ENCODE assay signal across 8 cellular contexts in genomic region chr2:26246818-26247217, GRCh38. TPM values are rescaled to one million over a fixed set of nuclear protein-coding genes. Genes with fewer than 3 reads are reported as not detected.
DNase-seq lines count a peak whose midpoint lies in the region; ATAC-seq, FAIRE-seq and TF ChIP-seq lines count a peak whose summit lies in the region.

No MANE protein-coding gene starts in this region.

- ATAC-seq in central memory CD8-positive, alpha-beta T cell (replicated peaks; ENCODE audit: extremely low read depth, poor library complexity, severe bottlenecking), result no peak
- no peak for ATAC-seq in HG03342 (IDR thresholded peaks at IDR 0.05; ENCODE audit: unreplicated experiment)

- H3F3A ChIP-seq in PC-9 (ENCODE audit: insufficient read depth, low read depth), result peaks cover 18% of the 10 kb centered on the region

- no peaks in the 10 kb centered on the region for H3K36me3 ChIP-seq in PC-9 (ENCODE audit: low read depth)
- no peaks in the 10 kb centered on the region for H3K36me3 ChIP-seq in parathyroid adenoma (ENCODE audit: control insufficient read depth, insufficient read depth, low read length)

- H3K9me3 ChIP-seq in PC-9 (ENCODE audit: insufficient read depth, low read depth) (no peaks in the 10 kb centered on the region), parathyroid adenoma (ENCODE audit: control insufficient read depth, low read length) (no peaks in the 10 kb centered on the region)

- peak overlapping the region; percentile 12; the same call in 1 of the 2 replicates for H3K4me3 ChIP-seq in PC-9
- H3K4me3 ChIP-seq in parathyroid adenoma (ENCODE audit: low read depth, low read length), result no peak overlapping the region

- peaks cover 92% of the 10 kb centered on the region for H3K79me2 ChIP-seq in PC-9 (ENCODE audit: low read depth)
- peaks cover 68% of the 10 kb centered on the region for H3K79me2 ChIP-seq in parathyroid adenoma

- H3K27me3 Mint-ChIP-seq in central memory CD8-positive, alpha-beta T cell, result no peaks in the 10 kb centered on the region

- H3K9me3 Mint-ChIP-seq in central memory CD8-positive, alpha-beta T cell, result no peaks in the 10 kb centered on the region

- H4K20me1 ChIP-seq in PC-9 (ENCODE audit: insufficient read depth), result peaks cover 7% of the 10 kb centered on the region

- peaks cover 22% of the 10 kb centered on the region for H3K36me3 Mint-ChIP-seq in central memory CD8-positive, alpha-beta T cell (ENCODE audit: insufficient read depth)

- intact Hi-C loops in PC-9 (cut with micrococcal nuclease; ENCODE audit: unreplicated experiment), result loop anchor here (10.0 kb wide), 1 partner anchor 328 kb away; no protein-coding TSS in a partner anchor

- CTCF ChIA-PET in PC-9 (lab: Charles Lee), result no interaction called here

- H3K4me1 Mint-ChIP-seq in central memory CD8-positive, alpha-beta T cell, result peaks cover 44% of the 10 kb centered on the region

- H3K4me2 ChIP-seq in PC-9 (peak overlapping the region; percentile 87), parathyroid adenoma (ENCODE audit: low read length) (peak overlapping the region; percentile 73)

- BruUV-seq in PC-9 (replicated peaks; lab: Mats Ljungman, UMichigan), result no TSS peak

- H3K27ac Mint-ChIP-seq in central memory CD8-positive, alpha-beta T cell (ENCODE audit: low read depth), result no peak overlapping the region

- no peak for TF ChIP-seq POLR2A in GM12891 (IDR thresholded peaks at IDR 0.05; ENCODE audit: low read depth, low read length)

- peak overlapping the region; percentile 100 for H3K4me3 Mint-ChIP-seq in central memory CD8-positive, alpha-beta T cell

- DNase-seq in GM12891 (ENCODE audit: insufficient read length, low spot score) (no peak), PC-9 (no peak), DMS53 (lab: John Stamatoyannopoulos, UW) (no peak), Ammon's horn (ENCODE audit: low spot score) (no peak)
- DNase-seq in central memory CD8-positive, alpha-beta T cell (ENCODE audit: low spot score in 2 of 2), result no peak
- no peak for DNase-seq in activated CD4-positive, CD25-positive, alpha-beta regulatory T cell (lab: John Stamatoyannopoulos, UW)

- H3K27me3 ChIP-seq in PC-9 (ENCODE audit: insufficient read depth, low read depth), result no peaks in the 10 kb centered on the region
- H3K27me3 ChIP-seq in parathyroid adenoma (ENCODE audit: control insufficient read depth, insufficient read depth, low read length), result no peaks in the 10 kb centered on the region

- no peaks in the 10 kb centered on the region for H3K9me2 ChIP-seq in PC-9 (ENCODE audit: insufficient read depth)

- H2AFZ ChIP-seq in PC-9, result no peak overlapping the region
- no peak overlapping the region for H2AFZ ChIP-seq in parathyroid adenoma

- POLR2A ChIA-PET in PC-9 (lab: Charles Lee; ENCODE audit: unreplicated experiment), result no interaction called here

- peaks cover 22% of the 10 kb centered on the region for H3K4me1 ChIP-seq in PC-9 (replicated peaks; ENCODE audit: insufficient read depth)
- peaks cover 6% of the 10 kb centered on the region for H3K4me1 ChIP-seq in parathyroid adenoma

- FAIRE-seq in GM12891 (lab: Jason Lieb, UNC), result peak; percentile 16

- no peak for TF ChIP-seq CTCF in PC-9 (conservative IDR thresholded peaks at IDR 0.05)
- TF ChIP-seq CTCF in parathyroid adenoma (IDR thresholded peaks at IDR 0.05), result no peak

- H3K27ac ChIP-seq in PC-9, result no peak overlapping the region
- no peak overlapping the region for H3K27ac ChIP-seq in parathyroid adenoma

- H3K9ac ChIP-seq in parathyroid adenoma, result no peak overlapping the region

TF ChIP-seq in GM12891, 5 proteins besides CTCF, POLR2A, EP300 and RAD21:
- TF ChIP-seq SPI1 (IDR thresholded peaks at IDR 0.05; ENCODE audit: low read depth, low read length), result no peak
- TF ChIP-seq PAX5 (IDR thresholded peaks at IDR 0.05; ENCODE audit: insufficient read depth, low read length, severe bottlenecking), result no peak
- no peak for TF ChIP-seq TAF1 (IDR thresholded peaks at IDR 0.05; ENCODE audit: low read depth, low read length)
- TF ChIP-seq POU2F2 (IDR thresholded peaks at IDR 0.05; ENCODE audit: low read depth, low read length), result no peak

RNA-seq across cellular contexts. Expression of gene HADHB, which starts 2.1 kb away (rescaled TPM):
- polyA plus RNA-seq in GM12891 (2012; ENCODE audit: low read depth, missing spikeins), result 51.0 TPM
- total RNA-seq in PC-9 (2021), result 72.7 and 73.1 TPM in 2 replicates

RNA-seq across cellular contexts. Expression of gene HADHA, which starts 2.4 kb away (rescaled TPM):
- polyA plus RNA-seq in GM12891 (2012; ENCODE audit: low read depth, missing spikeins), result 90.1 TPM
- 99.9 and 129 TPM in 2 replicates for total RNA-seq in PC-9 (2021)
